17 cellular contexts compared by ENCODE assay signal in the genomic region with DNA sequence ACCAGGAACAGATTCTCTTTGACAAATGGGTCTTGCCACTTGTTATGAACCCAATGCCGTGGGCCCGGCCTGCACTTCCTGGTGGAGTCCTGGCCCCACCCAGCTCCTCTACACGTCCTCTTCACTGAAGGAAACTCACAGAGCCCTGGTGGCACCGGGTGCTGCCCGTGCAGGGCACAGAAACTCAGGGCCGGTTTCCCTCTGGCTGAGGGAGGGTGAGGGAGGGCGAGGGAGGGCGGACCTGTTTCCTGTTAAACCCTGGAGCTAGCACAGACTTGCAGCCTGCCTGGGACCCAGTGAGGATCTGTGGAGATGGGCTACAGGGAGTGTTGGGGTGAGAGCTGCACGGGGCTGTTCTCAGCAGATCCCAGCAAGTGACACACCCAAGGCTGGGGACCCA.
A peak's percentile ranks its signal among the peaks of the same experiment; 100 is the strongest.
DNase-seq lines count a peak whose midpoint lies in the region; ATAC-seq and TF ChIP-seq lines count a peak whose summit lies in the region.
"Had no signal": no experiment of that assay in that cellular context is flagged by ENCODE, and none has a peak within 500 bp of the region (broad histone marks: within the 10 kb centered on the region; RNA-seq: fewer than 3 reads in every experiment).

No MANE protein-coding gene starts in this region.

- H3F3A ChIP-seq in MM.1S (ENCODE audit: insufficient read depth, low read length): no peaks in the 10 kb centered on the region

- H3K4me2 ChIP-seq in BLaER1 treated with 17β-estradiol and CSF1 and Interleukin-3, amounts not matched to agents 10 nM and 100 nM: peak overlapping the region; percentile 23 to 77 (median 47)
- H3K4me2 ChIP-seq in MM.1S (ENCODE audit: low read depth, low read length): peak overlapping the region; percentile 25; the same call in 1 of the 2 replicates
- H3K4me2 ChIP-seq: A549 had no signal

- no peak overlapping the region for H3K4me3 ChIP-seq in BLaER1 treated with 17β-estradiol and CSF1 and Interleukin-3, amounts not matched to agents 10 nM and 100 nM
- no peak overlapping the region for H3K4me3 ChIP-seq in MM.1S (ENCODE audit: low read length)
- H3K4me3 ChIP-seq: A549 had no signal

- H4K20me1 ChIP-seq in BLaER1 treated with 17β-estradiol and CSF1 and Interleukin-3, amounts not matched to agents 10 nM and 100 nM: no peaks in the 10 kb centered on the region
- H4K20me1 ChIP-seq in MM.1S (ENCODE audit: insufficient read depth, low read length): no peaks in the 10 kb centered on the region

- TF ChIP-seq CTCF in MM.1S (IDR thresholded peaks at IDR 0.05; ENCODE audit: low read length): no peak

- no peaks in the 10 kb centered on the region for H3K79me2 ChIP-seq in MM.1S (ENCODE audit: low read length)

- 0 out of 22 replicates have a peak overlapping the region, but pooled peaks of 1 of the 11 experiments have one; percentile 19 for H3K9ac ChIP-seq in BLaER1 treated with 17β-estradiol and CSF1 and Interleukin-3, amounts not matched to agents 10 nM and 100 nM
- no peak overlapping the region for H3K9ac ChIP-seq in MM.1S (ENCODE audit: low read length)

- no peaks in the 10 kb centered on the region for H3K36me3 ChIP-seq in BLaER1 treated with 17β-estradiol and CSF1 and Interleukin-3, amounts not matched to agents 10 nM and 100 nM
- no peaks in the 10 kb centered on the region for H3K36me3 ChIP-seq in MM.1S (replicated peaks; ENCODE audit: insufficient read depth, low read length)

- ATAC-seq in esophagus mucosa: peak; percentile 93
- peak; percentile 22 for ATAC-seq in sciatic nerve
- ATAC-seq in HG02840 (IDR thresholded peaks at IDR 0.05; ENCODE audit: low FRiP score, unreplicated experiment): no peak

- H3K27me3 ChIP-seq in BLaER1 treated with 17β-estradiol and CSF1 and Interleukin-3, amounts not matched to agents 10 nM and 100 nM: no peaks in the 10 kb centered on the region
- peaks cover 37% of the 10 kb centered on the region for H3K27me3 ChIP-seq in MM.1S (replicated peaks; ENCODE audit: insufficient read depth, low read length)

- peaks cover 10 to 47% (median 36%) of the 10 kb centered on the region in 10 experiments; a peak in 19 of 20 replicates for H3K4me1 ChIP-seq in BLaER1 treated with 17β-estradiol and CSF1 and Interleukin-3, amounts not matched to agents 10 nM and 100 nM
- H3K4me1 ChIP-seq in MM.1S (ENCODE audit: low read length): no peaks in the 10 kb centered on the region
- H3K4me1 ChIP-seq: A549 had no signal

- intact Hi-C loops in sciatic nerve (cut with DNase I): no loop called here

- DNase-seq in MM.1S: no peak
- no peak for DNase-seq in sciatic nerve (ENCODE audit: low spot score)
- DNase-seq in SIG-M5 (lab: John Stamatoyannopoulos, UW): no peak
- DNase-seq in activated CD4-positive, alpha-beta T cell treated with anti-CD3 and anti-CD28 coated beads, Interleukin-2, amount 50 U/mL, for 48 hours: no peak
- DNase-seq in KG1 (lab: John Stamatoyannopoulos, UW): no peak
- DNase-seq: CD4-positive, alpha-beta T cell; GOT3; HFFc6; NCI-H1417; NCI-H2107; NCI-H226; NCI-H526; OCI-M1 had no signal

- peak overlapping the region; percentile 36 for H2AFZ ChIP-seq in MM.1S (ENCODE audit: low read length)

- no peaks in the 10 kb centered on the region for H3K9me2 ChIP-seq in MM.1S (replicated peaks; ENCODE audit: insufficient read depth, low read length)

- peaks cover 0 to 7% (median 4%) of the 10 kb centered on the region in 11 experiments; a peak in 6 of 22 replicates for H3K9me3 ChIP-seq in BLaER1 treated with 17β-estradiol and CSF1 and Interleukin-3, amounts not matched to agents 10 nM and 100 nM (replicated peaks in 1 of 11)
- H3K9me3 ChIP-seq in MM.1S (replicated peaks; ENCODE audit: insufficient read depth, low read length): no peaks in the 10 kb centered on the region
- H3K9me3 ChIP-seq: A549 had no signal

- H3K27ac ChIP-seq in BLaER1 treated with 17β-estradiol and CSF1 and Interleukin-3, amounts not matched to agents 10 nM and 100 nM: peak overlapping the region in 6 of 11 experiments; percentile 17 to 38 (median 29); a peak in 7 of 22 replicates
- H3K27ac ChIP-seq in MM.1S (ENCODE audit: low read length): no peak overlapping the region
- H3K27ac ChIP-seq: A549 had no signal
